In the genomic region with DNA sequence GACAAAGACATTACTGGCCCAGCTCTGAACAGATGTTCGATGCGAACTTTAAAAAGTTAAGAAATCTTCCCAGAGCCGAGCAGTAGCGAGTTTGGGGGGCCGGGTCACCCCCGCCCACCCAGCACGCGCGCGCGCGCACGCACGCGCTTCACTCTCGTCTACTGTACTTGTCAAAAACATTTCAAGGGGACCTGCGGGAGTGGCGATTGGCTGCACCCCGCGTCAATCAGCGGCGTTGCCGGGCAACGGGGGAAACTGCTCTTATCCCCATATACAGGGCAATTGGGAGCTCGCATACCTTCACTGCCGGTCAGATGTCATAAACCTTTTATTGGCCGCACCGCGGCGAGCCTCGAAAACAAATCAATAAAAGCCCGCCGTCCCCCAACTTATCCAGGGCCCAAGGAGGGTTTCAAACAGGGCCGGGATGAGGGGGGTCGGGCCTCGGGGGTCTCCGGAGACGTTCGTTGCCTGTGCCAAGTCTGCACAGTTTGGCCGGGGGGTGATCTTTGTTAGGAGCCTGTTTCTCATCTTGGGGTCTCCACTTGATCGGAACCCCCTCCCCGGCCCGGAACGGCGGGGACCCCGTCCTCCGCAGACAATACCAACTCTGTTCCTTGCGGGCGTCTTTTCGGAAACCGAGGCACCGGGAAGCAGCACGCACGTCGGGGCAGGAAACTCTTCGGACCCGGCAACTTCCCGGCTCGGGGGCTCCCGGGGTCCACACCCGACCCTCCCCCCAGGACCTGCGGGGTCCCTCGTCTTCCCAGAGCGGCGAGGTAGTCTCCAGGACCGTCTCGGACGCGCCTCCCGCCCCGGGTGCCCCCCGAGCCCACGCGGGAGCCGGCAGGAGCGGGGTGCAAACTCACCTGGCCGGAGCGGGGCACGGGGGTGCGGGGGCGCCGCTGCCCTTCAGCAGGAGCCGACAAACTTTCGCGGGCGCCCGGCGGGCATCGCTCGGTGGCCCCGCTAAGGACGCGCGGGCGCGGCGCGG, we compare ENCODE assay signal across 8 cellular contexts. TPM values are rescaled to one million over a fixed set of nuclear protein-coding genes. Genes with fewer than 3 reads are reported as not detected.
DNase-seq lines count a peak whose midpoint lies in the region; TF ChIP-seq lines count a peak whose summit lies in the region.

No MANE protein-coding gene starts in this region.

- no peaks in the 10 kb centered on the region for H3K9me3 Mint-ChIP-seq in CD8-positive, alpha-beta memory T cell

- no peak overlapping the region for H4K5ac ChIP-seq in mesendoderm (ENCODE audit: low read length)

- H3K9me3 ChIP-seq in CD8-positive, alpha-beta memory T cell (ENCODE audit: low read length): no peaks in the 10 kb centered on the region
- H3K9me3 ChIP-seq in endocrine pancreas (ENCODE audit: control insufficient read depth, low read length): no peaks in the 10 kb centered on the region

- H3K18ac ChIP-seq in mesendoderm (ENCODE audit: low read length): peak overlapping the region; percentile 99

- peak overlapping the region; percentile 64 for H3K27ac ChIP-seq in CD8-positive, alpha-beta memory T cell (ENCODE audit: low read depth, low read length)
- H3K27ac ChIP-seq in mesendoderm (ENCODE audit: low read depth, low read length): peak overlapping the region; percentile 86

- H3K27me3 Mint-ChIP-seq in CD8-positive, alpha-beta memory T cell: no peaks in the 10 kb centered on the region

- peak overlapping the region; percentile 59 to 94 (median 92) for H3K27ac Mint-ChIP-seq in CD8-positive, alpha-beta memory T cell

- peak overlapping the region; percentile 78 for H3K4me2 ChIP-seq in mesendoderm (ENCODE audit: low read length)

- CTCF ChIA-PET in CD8-positive, alpha-beta memory T cell (lab: Charles Lee): interaction anchor here (0.6 to 2.6 kb wide), 7 partner anchors 10 to 390 kb away, joined by 3 to 9 read pairs (median 3); no protein-coding TSS in a partner anchor

- peak overlapping the region; percentile 7 for H4K8ac ChIP-seq in mesendoderm (ENCODE audit: low read depth, low read length)

- peak overlapping the region; percentile 91 for H3K56ac ChIP-seq in mesendoderm (ENCODE audit: low read length)

- peak overlapping the region; percentile 85 for H2BK120ac ChIP-seq in mesendoderm (ENCODE audit: low read depth, low read length)

- peak overlapping the region; percentile 75 for H3K4me3 ChIP-seq in CD8-positive, alpha-beta memory T cell (ENCODE audit: low read length)
- H3K4me3 ChIP-seq in endocrine pancreas (ENCODE audit: control insufficient read depth, insufficient read depth, low read length): peak overlapping the region; percentile 78
- H3K4me3 ChIP-seq in mesendoderm (ENCODE audit: low read length): peak overlapping the region; percentile 85

- peak overlapping the region; percentile 66 for H3K23ac ChIP-seq in mesendoderm (ENCODE audit: low read length)

- peak; percentile 97 to 100 (median 99) for DNase-seq in CD8-positive, alpha-beta memory T cell
- DNase-seq in GM20000 (ENCODE audit: low spot score) (peak; percentile 99), HS-5 (ENCODE audit: low read depth) (peak; percentile 93), NOMO-1 (lab: John Stamatoyannopoulos, UW; ENCODE audit: unreplicated experiment in 2 of 2) (peak; percentile 87 to 91), mesendoderm (peak; percentile 99)
- DNase-seq in activated CD8-positive, alpha-beta memory T cell treated with anti-CD3 and anti-CD28 coated beads, Interleukin-2, amount 50 U/mL, for 1 hour (ENCODE audit: extremely low read depth): peak; percentile 88
- DNase-seq in stimulated activated CD8-positive, alpha-beta memory T cell treated with anti-CD3 and anti-CD28 coated beads, Interleukin-12 subunit alpha, Interleukin-12 subunit beta, amount 100 ng/mL, for 4 hours (ENCODE audit: low read depth): peak; percentile 99

- H3K27me3 ChIP-seq in CD8-positive, alpha-beta memory T cell (ENCODE audit: insufficient read depth, low read length, poor library complexity, severe bottlenecking): no peaks in the 10 kb centered on the region
- H3K27me3 ChIP-seq in endocrine pancreas (ENCODE audit: control insufficient read depth, insufficient read depth, low read length) (no peaks in the 10 kb centered on the region), mesendoderm (ENCODE audit: insufficient read depth, low read length, poor library complexity) (no peaks in the 10 kb centered on the region)

- TF ChIP-seq CTCF in GM20000 (IDR thresholded peaks at IDR 0.05; ENCODE audit: extremely low read depth, missing control alignments): no peak

- H3K4ac ChIP-seq in mesendoderm (ENCODE audit: low read depth, low read length): peak overlapping the region; percentile 95

- peaks cover 49 to 64% (median 63%) of the 10 kb centered on the region in 3 donors for H3K4me1 Mint-ChIP-seq in CD8-positive, alpha-beta memory T cell

- no peak overlapping the region for H2BK5ac ChIP-seq in mesendoderm (ENCODE audit: low read length)

- H3K36me3 ChIP-seq in CD8-positive, alpha-beta memory T cell (ENCODE audit: insufficient read depth, low read length): peaks cover 2% of the 10 kb centered on the region
- H3K36me3 ChIP-seq in endocrine pancreas (ENCODE audit: control insufficient read depth, insufficient read depth, low read length) (peaks cover 3% of the 10 kb centered on the region), mesendoderm (ENCODE audit: control insufficient read depth, insufficient read depth, low read length) (peaks cover 3% of the 10 kb centered on the region)

- peak overlapping the region; percentile 90 to 95 (median 93) for H3K4me3 Mint-ChIP-seq in CD8-positive, alpha-beta memory T cell

- whole genome bisulfite sequencing in mesendoderm (ENCODE audit: extremely low coverage, insufficient coverage, low lambda C conversion rate): no CpG with 5 or more reads among the region's 98 CpGs

- POLR2A ChIA-PET in CD8-positive, alpha-beta memory T cell (lab: Charles Lee): interaction anchor here (0.6 to 1.3 kb wide), 3 partner anchors 9 to 203 kb away, joined by 3 to 5 read pairs (median 5); no protein-coding TSS in a partner anchor

- H2BK15ac ChIP-seq in mesendoderm (replicated peaks; ENCODE audit: low read depth): no peak overlapping the region

- peaks cover 0 to 30% (median 0%) of the 10 kb centered on the region in 3 donors for H3K36me3 Mint-ChIP-seq in CD8-positive, alpha-beta memory T cell

- H3K9ac ChIP-seq in endocrine pancreas (ENCODE audit: control insufficient read depth, insufficient read depth, low read length) (peak overlapping the region; percentile 86), mesendoderm (ENCODE audit: low read length) (peak overlapping the region; percentile 80)

- H3K79me1 ChIP-seq in mesendoderm (ENCODE audit: low read length): peaks cover 1% of the 10 kb centered on the region

- no peak overlapping the region for H2AK5ac ChIP-seq in mesendoderm (ENCODE audit: low read length)

- H3K4me1 ChIP-seq in CD8-positive, alpha-beta memory T cell (ENCODE audit: insufficient read depth, low read length): peaks cover 32% of the 10 kb centered on the region
- H3K4me1 ChIP-seq in endocrine pancreas (ENCODE audit: control insufficient read depth, insufficient read depth, low read length) (peaks cover 4% of the 10 kb centered on the region), mesendoderm (ENCODE audit: control insufficient read depth, low read depth, low read length) (peaks cover 2% of the 10 kb centered on the region)

- H3K79me2 ChIP-seq in mesendoderm (ENCODE audit: control insufficient read depth, insufficient read depth, low read length): peaks cover 41% of the 10 kb centered on the region

RNA-seq across cellular contexts. Expression of gene FOXN3, which starts 0.7 kb away (rescaled TPM):
- 10 to 100 TPM; 73.9 to 74.8 TPM for total RNA-seq in CD8-positive, alpha-beta memory T cell
- 136 TPM for polyA plus RNA-seq in CD8-positive, alpha-beta memory T cell
- polyA plus RNA-seq in mesendoderm (2013, experiment 1 of 2): 45.2 TPM
- polyA plus RNA-seq in mesendoderm (2013, experiment 2 of 2): 47.9 TPM

Comparison
In these comparisons a context has a peak if more than half of its experiments do, and no peak if none do; other contexts are left out.
1. Peak in every context shown above with its lines: DNase-seq, H3K4me3 ChIP-seq and H3K27ac ChIP-seq.